ENCODE assay signal across 8 cellular contexts in genomic region chr7:38177621-38178003, GRCh38. TPM values are rescaled to one million over a fixed set of nuclear protein-coding genes. Genes with fewer than 3 reads are reported as not detected.
A peak's percentile ranks its signal among the peaks of the same experiment; 100 is the strongest.
DNase-seq lines count a peak whose midpoint lies in the region; ATAC-seq and TF ChIP-seq lines count a peak whose summit lies in the region.

No MANE protein-coding gene starts in this region.

- H3K27ac ChIP-seq in A673 (ENCODE audit: low read depth, low read length, poor library complexity, severe bottlenecking) (peak overlapping the region; percentile 49), mesendoderm (ENCODE audit: low read depth, low read length) (no peak overlapping the region)

- TSS peak; percentile 97 for BruUV-seq in A673 (replicated peaks; lab: Mats Ljungman, UMichigan)

- H3K36me3 ChIP-seq in A673 (ENCODE audit: insufficient read depth, low read length, poor library complexity, severe bottlenecking): no peaks in the 10 kb centered on the region
- no peaks in the 10 kb centered on the region for H3K36me3 ChIP-seq in mesendoderm (ENCODE audit: control insufficient read depth, insufficient read depth, low read length)

- peaks cover 14% of the 10 kb centered on the region for H3K79me2 ChIP-seq in mesendoderm (ENCODE audit: control insufficient read depth, insufficient read depth, low read length)

- DNase-seq in A673 (ENCODE audit: low spot score) (no peak), astrocyte of the cerebellum (ENCODE audit: low read depth) (no peak), mesendoderm (no peak), HPDE6-E6E7 (ENCODE audit: extremely low spot score) (no peak), DMS 273 (lab: John Stamatoyannopoulos, UW; ENCODE audit: unreplicated experiment) (no peak)

- H3K4me2 ChIP-seq in mesendoderm (ENCODE audit: low read length): peak overlapping the region; percentile 84

- peak overlapping the region; percentile 35 for H4K5ac ChIP-seq in mesendoderm (ENCODE audit: low read length)

- H2BK120ac ChIP-seq in mesendoderm (ENCODE audit: low read depth, low read length): no peak overlapping the region

- no CpG with 5 or more reads among the region's 15 CpGs for WGBS in mesendoderm (ENCODE audit: extremely low coverage, insufficient coverage, low lambda C conversion rate)

- H3K79me1 ChIP-seq in mesendoderm (ENCODE audit: low read length): peaks cover 8% of the 10 kb centered on the region

- H3K4ac ChIP-seq in mesendoderm (ENCODE audit: low read depth, low read length): no peak overlapping the region

- H2BK5ac ChIP-seq in mesendoderm (ENCODE audit: low read length): no peak overlapping the region

- peak overlapping the region; percentile 72 for H3K9ac ChIP-seq in mesendoderm (ENCODE audit: low read length)

- H2AK5ac ChIP-seq in mesendoderm (ENCODE audit: low read length): no peak overlapping the region

- POLR2A ChIA-PET in A673 (lab: Charles Lee; ENCODE audit: low non-redundant PET): no interaction called here

- H3K18ac ChIP-seq in mesendoderm (ENCODE audit: low read length): peak overlapping the region; percentile 82

- peaks cover 9% of the 10 kb centered on the region for H3K4me1 ChIP-seq in A673 (ENCODE audit: insufficient read depth, low read length, poor library complexity, severe bottlenecking)
- no peaks in the 10 kb centered on the region for H3K4me1 ChIP-seq in mesendoderm (ENCODE audit: control insufficient read depth, low read depth, low read length)

- in situ Hi-C loops in astrocyte of the cerebellum (cut with HindIII; ENCODE audit: low sequenced_read_pairs): no loop called here

- no peak overlapping the region for H3K23ac ChIP-seq in mesendoderm (ENCODE audit: low read length)

- no peaks in the 10 kb centered on the region for H3K9me3 ChIP-seq in A673 (ENCODE audit: low read depth, low read length, poor library complexity, severe bottlenecking)

- no peak for TF ChIP-seq CTCF in A673 (conservative IDR thresholded peaks at IDR 0.05; ENCODE audit: low read depth, low read length)
- no peak for TF ChIP-seq CTCF in astrocyte of the cerebellum (IDR thresholded peaks at IDR 0.05; ENCODE audit: low read depth, low read length, missing control alignments)

- intact Hi-C loops in A673 (cut with micrococcal nuclease; ENCODE audit: unreplicated experiment): no loop called here

- peak overlapping the region; percentile 81 for H3K56ac ChIP-seq in mesendoderm (ENCODE audit: low read length)

- no peak overlapping the region for H2BK15ac ChIP-seq in mesendoderm (replicated peaks; ENCODE audit: low read depth)

- no peak overlapping the region for H4K8ac ChIP-seq in mesendoderm (ENCODE audit: low read depth, low read length)

- CTCF ChIA-PET in A673 (lab: Charles Lee): interaction anchor here (0.9 kb wide), 1 partner anchor 158 kb away, joined by 4 read pairs; no protein-coding TSS in a partner anchor

- H3K27me3 ChIP-seq in A673 (replicated peaks; ENCODE audit: insufficient read depth, low read depth, low read length, poor library complexity): no peaks in the 10 kb centered on the region
- H3K27me3 ChIP-seq in mesendoderm (ENCODE audit: insufficient read depth, low read length, poor library complexity): no peaks in the 10 kb centered on the region

- ATAC-seq in HG03025 (IDR thresholded peaks at IDR 0.05; ENCODE audit: low FRiP score, unreplicated experiment): peak; percentile 1
- no peak for ATAC-seq in HG03139 (IDR thresholded peaks at IDR 0.05; ENCODE audit: unreplicated experiment)
- no peak for ATAC-seq in HG03108 (IDR thresholded peaks at IDR 0.05; ENCODE audit: unreplicated experiment)

- H3K4me3 ChIP-seq in A673 (ENCODE audit: low read depth, low read length, poor library complexity, severe bottlenecking) (peak overlapping the region; percentile 83), astrocyte of the cerebellum (ENCODE audit: low read depth, low read length) (peak overlapping the region; percentile 95), mesendoderm (ENCODE audit: low read length) (peak overlapping the region; percentile 54)

RNA-seq across cellular contexts. Expression of gene STARD3NL, which starts 0.4 kb away (rescaled TPM):
- 34.8 and 36.1 TPM in 2 replicates for total RNA-seq in A673 (2021)
- 33.4 TPM for polyA plus RNA-seq in mesendoderm (2013, experiment 1 of 2)
- 35.9 TPM for polyA plus RNA-seq in mesendoderm (2013, experiment 2 of 2)
